Comparison of ENCODE assay signal across 17 cellular contexts in genomic region chr2:127454595-127455565, GRCh38. TPM values are rescaled to one million over a fixed set of nuclear protein-coding genes. Genes with fewer than 3 reads are reported as not detected.
DNase-seq lines count a peak whose midpoint lies in the region; ATAC-seq and TF ChIP-seq lines count a peak whose summit lies in the region.
"Had no signal": no experiment of that assay in that cellular context is flagged by ENCODE, and none has a peak within 500 bp of the region (broad histone marks: within the 10 kb centered on the region; RNA-seq: fewer than 3 reads in every experiment).

No MANE protein-coding gene starts in this region.

- 93% methylated on average over 19 of the region's 19 CpGs for WGBS in HUES64
- 86% methylated on average over 19 of the region's 19 CpGs for WGBS in mesenchymal stem cell

- no peak overlapping the region for H2BK15ac ChIP-seq in mesenchymal stem cell (ENCODE audit: low read depth, poor library complexity, severe bottlenecking)

- H3K4me1 ChIP-seq in A673 (ENCODE audit: insufficient read depth, low read length, poor library complexity, severe bottlenecking) (peaks cover 22% of the 10 kb centered on the region), HUES64 (ENCODE audit: insufficient read depth, low read length) (peaks cover 33% of the 10 kb centered on the region), mesenchymal stem cell (ENCODE audit: control insufficient read depth, insufficient read depth, low read depth, low read length) (peaks cover 2% of the 10 kb centered on the region)
- H3K4me1 ChIP-seq: testis had no signal

- no peak for ATAC-seq in GM21447 (IDR thresholded peaks at IDR 0.05; ENCODE audit: unreplicated experiment)
- ATAC-seq: activated naive CD8-positive, alpha-beta T cell treated with anti-CD3 and anti-CD28 coated beads, Interleukin-2, amount 50 U/mL, for 24 hours had no signal

- H4K8ac ChIP-seq in mesenchymal stem cell (ENCODE audit: low read length) = no peak overlapping the region

- CTCF ChIA-PET in A673 (lab: Charles Lee) = interaction anchor here (0.6 to 1.5 kb wide), 3 partner anchors 17 to 257 kb away, joined by 3 read pairs; no protein-coding TSS in a partner anchor

- H3K4me3 ChIP-seq in A673 (ENCODE audit: low read depth, low read length, poor library complexity, severe bottlenecking) (no peak overlapping the region), HUES64 (ENCODE audit: low read length) (no peak overlapping the region), WERI-Rb-1 (ENCODE audit: low read depth, low read length) (peak overlapping the region; percentile 24), mesenchymal stem cell (ENCODE audit: insufficient read depth in 1 of 2, low read depth in 1 of 2, low read length in 2 of 2) (no peak overlapping the region)
- H3K4me3 ChIP-seq: lung, testis had no signal

- intact Hi-C loops in A673 (cut with micrococcal nuclease; ENCODE audit: unreplicated experiment) = no loop called here

- POLR2A ChIA-PET in A673 (lab: Charles Lee; ENCODE audit: low non-redundant PET) = no interaction called here

- in situ Hi-C loops in KBM-7 (cut with MboI; ENCODE audit: low pct_unique_long_range_greater_than_20kb, low sequenced_read_pairs) = no loop called here

- BruUV-seq in A673 (replicated peaks; lab: Mats Ljungman, UMichigan) = no TSS peak

- H3K18ac ChIP-seq in mesenchymal stem cell (ENCODE audit: low read depth in 1 of 2, low read length in 2 of 2) = no peak overlapping the region

- peak overlapping the region; percentile 45 for H3K27ac ChIP-seq in A673 (ENCODE audit: low read depth, low read length, poor library complexity, severe bottlenecking)
- peak overlapping the region; percentile 8; the same call in 1 of the 2 replicates for H3K27ac ChIP-seq in HUES64 (ENCODE audit: low read depth, low read length)
- H3K27ac ChIP-seq in WERI-Rb-1 = peak overlapping the region; percentile 43
- H3K27ac ChIP-seq in mesenchymal stem cell (ENCODE audit: low read length, poor library complexity, severe bottlenecking) = no peak overlapping the region
- H3K27ac ChIP-seq: testis had no signal

- H3K27me3 ChIP-seq in A673 (replicated peaks; ENCODE audit: insufficient read depth, low read depth, low read length, poor library complexity) (no peaks in the 10 kb centered on the region), HUES64 (ENCODE audit: insufficient read depth, low read length) (no peaks in the 10 kb centered on the region), WERI-Rb-1 (ENCODE audit: insufficient read depth, low read depth, severe bottlenecking) (no peaks in the 10 kb centered on the region), mesenchymal stem cell (ENCODE audit: control insufficient read depth in 1 of 2, insufficient read depth in 1 of 2, low read length in 2 of 2) (no peaks in the 10 kb centered on the region)
- H3K27me3 ChIP-seq: testis had no signal

- H2BK12ac ChIP-seq in mesenchymal stem cell (ENCODE audit: low read length in 2 of 2) = no peak overlapping the region

- no peak overlapping the region for H3K9ac ChIP-seq in HUES64 (ENCODE audit: low read depth, low read length)
- H3K9ac ChIP-seq in mesenchymal stem cell (ENCODE audit: low read length) = no peak overlapping the region

- H3K79me1 ChIP-seq in mesenchymal stem cell (replicated peaks; ENCODE audit: low read length, poor library complexity, severe bottlenecking) = no peaks in the 10 kb centered on the region

- no peak overlapping the region for H3K23ac ChIP-seq in mesenchymal stem cell (ENCODE audit: low read length in 2 of 2)

- H2BK120ac ChIP-seq in mesenchymal stem cell (ENCODE audit: low read depth, low read length) = no peak overlapping the region

- H2BK5ac ChIP-seq in mesenchymal stem cell (ENCODE audit: low read depth, low read length, poor library complexity, severe bottlenecking) = no peak overlapping the region

- H4K91ac ChIP-seq in mesenchymal stem cell (ENCODE audit: low read length) = no peak overlapping the region

- H3K9me3 ChIP-seq in A673 (ENCODE audit: low read depth, low read length, poor library complexity, severe bottlenecking) (no peaks in the 10 kb centered on the region), HUES64 (ENCODE audit: insufficient read depth, low read depth, low read length) (no peaks in the 10 kb centered on the region), WERI-Rb-1 (ENCODE audit: severe bottlenecking) (no peaks in the 10 kb centered on the region), mesenchymal stem cell (ENCODE audit: control insufficient read depth, low read length) (no peaks in the 10 kb centered on the region)
- H3K9me3 ChIP-seq: testis had no signal

- H3K4ac ChIP-seq in mesenchymal stem cell (ENCODE audit: low read depth in 1 of 2, low read length in 2 of 2) = no peak overlapping the region

- no peak overlapping the region for H2AK5ac ChIP-seq in mesenchymal stem cell (ENCODE audit: low read length, severe bottlenecking)

- DNase-seq in A673 (ENCODE audit: low spot score) (peak; percentile 35), WERI-Rb-1 (peak; percentile 81), mesenchymal stem cell (peak; percentile 11), KBM-7 (no peak)
- no peak for DNase-seq in stimulated activated CD4-positive, alpha-beta T cell treated with anti-CD3 and anti-CD28 coated beads, Interleukin-1b, Interleukin-23, amount 100 ng/mL, for 48 hours
- no peak for DNase-seq in activated naive CD4-positive, alpha-beta T cell treated with anti-CD3 and anti-CD28 coated beads, Interleukin-2, amount 50 U/mL, for 16 hours
- DNase-seq: activated naive CD8-positive, alpha-beta T cell treated with anti-CD3 and anti-CD28 coated beads, Interleukin-2, amount 50 U/mL, for 24 hours; activated T-cell treated with anti-CD3 and anti-CD28 coated beads, Interleukin-2, amount 50 U/mL, for 1 hour; cerebellar nuclear complex; erythroblast; occipital lobe; OCI-M1; SW 1271; testis had no signal

- TF ChIP-seq CTCF in A673 (conservative IDR thresholded peaks at IDR 0.05; ENCODE audit: low read depth, low read length) = no peak
- no peak for TF ChIP-seq CTCF in WERI-Rb-1 (IDR thresholded peaks at IDR 0.05; ENCODE audit: low read depth, low read length)

- no peak overlapping the region for H3K14ac ChIP-seq in mesenchymal stem cell (ENCODE audit: low read length in 2 of 2)

- H3K4me2 ChIP-seq in mesenchymal stem cell (ENCODE audit: low read length, poor library complexity, severe bottlenecking) = no peak overlapping the region

- H3K36me3 ChIP-seq in A673 (ENCODE audit: insufficient read depth, low read length, poor library complexity, severe bottlenecking) (no peaks in the 10 kb centered on the region), HUES64 (ENCODE audit: insufficient read depth, low read length) (no peaks in the 10 kb centered on the region), WERI-Rb-1 (no peaks in the 10 kb centered on the region), mesenchymal stem cell (ENCODE audit: control insufficient read depth in 1 of 2, insufficient read depth in 2 of 2, low read depth in 1 of 2, low read length in 2 of 2) (peaks cover 0 to 10% of the 10 kb centered on the region in 2 experiments)

- no peak overlapping the region for H2AFZ ChIP-seq in mesenchymal stem cell (ENCODE audit: low read depth, low read length)

RNA-seq across cellular contexts. Expression of gene PROC, which starts 36.7 kb away (rescaled TPM):
- total RNA-seq in A673 (2021) = 0.37 TPM in 1 of 2 replicates, not detected in the other
- 1.9 TPM for polyA plus RNA-seq in HUES64 (2013, experiment 1 of 2)
- 0.44 TPM for polyA plus RNA-seq in HUES64 (2013, experiment 2 of 2)
- polyA plus RNA-seq in mesenchymal stem cell (2013, experiment 1 of 2) = 0.06 TPM
- not detected for polyA plus RNA-seq in mesenchymal stem cell (2013, experiment 2 of 2)
- total RNA-seq: occipital lobe had no signal

Comparison
In these comparisons a context has a peak if more than half of its experiments do, and no peak if none do; other contexts are left out.
1. DNase-seq: peak in A673 (single experiment), WERI-Rb-1 (single experiment) and mesenchymal stem cell (single experiment); none in KBM-7 (single experiment), stimulated activated CD4-positive, alpha-beta T cell treated with anti-CD3 and anti-CD28 coated beads, Interleukin-1b, Interleukin-23, amount 100 ng/mL, for 48 hours (single experiment) and activated naive CD4-positive, alpha-beta T cell treated with anti-CD3 and anti-CD28 coated beads, Interleukin-2, amount 50 U/mL, for 16 hours (single experiment).